Comparison of ENCODE assay signal across 8 cellular contexts in genomic region chr10:60778978-60779668, GRCh38. TPM values are rescaled to one million over a fixed set of nuclear protein-coding genes. Genes with fewer than 3 reads are reported as not detected.
DNase-seq lines count a peak whose midpoint lies in the region; ATAC-seq and TF ChIP-seq lines count a peak whose summit lies in the region.

No MANE protein-coding gene starts in this region.

- H3K27me3 ChIP-seq in MM.1S (replicated peaks; ENCODE audit: insufficient read depth, low read length) (no peaks in the 10 kb centered on the region), dorsolateral prefrontal cortex (peaks cover 0 to 15% (median 0%) of the 10 kb centered on the region in 45 donors), neuron (ENCODE audit: insufficient read depth, low read length) (no peaks in the 10 kb centered on the region)

- H3K4me2 ChIP-seq in MM.1S (ENCODE audit: low read depth, low read length): peak overlapping the region; percentile 60

- DNase-seq in GM12864 (ENCODE audit: low read depth): no peak
- peak; percentile 29 for DNase-seq in MM.1S
- no peak for DNase-seq in dorsolateral prefrontal cortex
- no peak for DNase-seq in NCI-H1694 (lab: John Stamatoyannopoulos, UW)
- DNase-seq in activated effector memory CD4-positive, alpha-beta T cell treated with anti-CD3 and anti-CD28 coated beads, Interleukin-2, amount 50 U/mL, for 16 hours: no peak
- no peak for DNase-seq in activated effector memory CD4-positive, alpha-beta T cell treated with Interleukin-2 at 50 U/mL for 16 hours

- H3K9ac ChIP-seq in MM.1S (ENCODE audit: low read length): peak overlapping the region; percentile 83

- H3K4me1 ChIP-seq in MM.1S (ENCODE audit: low read length) (peaks cover 5% of the 10 kb centered on the region), neuron (ENCODE audit: insufficient read depth, low read length) (peaks cover 23% of the 10 kb centered on the region)

- TF ChIP-seq CTCF in GM12864 (IDR thresholded peaks at IDR 0.05; ENCODE audit: low read depth, low read length, missing control alignments): no peak
- TF ChIP-seq CTCF in MM.1S (IDR thresholded peaks at IDR 0.05; ENCODE audit: low read length): no peak
- no peak for TF ChIP-seq CTCF in dorsolateral prefrontal cortex (IDR thresholded peaks at IDR 0.05 in 54 of 56, conservative IDR thresholded peaks at IDR 0.05 in 2 of 56; ENCODE audit: low read depth in 1 of 56, partially characterized antibody in 56 of 56)

- peak; percentile 14 for ATAC-seq in GM21529 (IDR thresholded peaks at IDR 0.05; ENCODE audit: unreplicated experiment)

- H3K27ac ChIP-seq in MM.1S (ENCODE audit: low read length) (peak overlapping the region; percentile 76; the same call in 1 of the 2 replicates), dorsolateral prefrontal cortex (no peak overlapping the region)

- no peaks in the 10 kb centered on the region for H3K9me2 ChIP-seq in MM.1S (replicated peaks; ENCODE audit: insufficient read depth, low read length)

- peaks cover 18% of the 10 kb centered on the region for H3K36me3 ChIP-seq in MM.1S (replicated peaks; ENCODE audit: insufficient read depth, low read length)
- H3K36me3 ChIP-seq in neuron (ENCODE audit: insufficient read depth, low read length): peaks cover 26% of the 10 kb centered on the region

- peaks cover 5% of the 10 kb centered on the region; the same call in 1 of the 2 replicates for H4K20me1 ChIP-seq in MM.1S (ENCODE audit: insufficient read depth, low read length)

- intact Hi-C loops in dorsolateral prefrontal cortex (cut with DNase I): loop anchor here in 1 of 2 donors (10.0 kb wide), 1 partner anchor 324 kb away; no protein-coding TSS in a partner anchor

- peak overlapping the region; percentile 76 for H3K4me3 ChIP-seq in GM12864 (ENCODE audit: low read depth, low read length)
- H3K4me3 ChIP-seq in MM.1S (ENCODE audit: low read length): peak overlapping the region; percentile 90
- H3K4me3 ChIP-seq in dorsolateral prefrontal cortex: peak overlapping the region; percentile 38 to 83 (median 70)
- H3K4me3 ChIP-seq in neuron (ENCODE audit: low read length): peak overlapping the region; percentile 86

- no peaks in the 10 kb centered on the region for H3F3A ChIP-seq in MM.1S (ENCODE audit: insufficient read depth, low read length)

- H3K9me3 ChIP-seq in MM.1S (replicated peaks; ENCODE audit: insufficient read depth, low read length): no peaks in the 10 kb centered on the region
- no peaks in the 10 kb centered on the region for H3K9me3 ChIP-seq in neuron (ENCODE audit: low read length)

- H2AFZ ChIP-seq in MM.1S (ENCODE audit: low read length) (peak overlapping the region; percentile 66), neuron (ENCODE audit: low read depth, low read length) (peak overlapping the region; percentile 65)

- H3K79me2 ChIP-seq in MM.1S (ENCODE audit: low read length): peaks cover 58% of the 10 kb centered on the region

RNA-seq across cellular contexts. Expression of gene CDK1, which starts 0.8 kb away (rescaled TPM):
- 1 to 10 TPM in 38 of 120 experiments, under 1 TPM in 75, not detected in 7; 0.25 to 4.0 (median 0.81) TPM for total RNA-seq in dorsolateral prefrontal cortex
